Comparison of ENCODE assay signal across 9 cellular contexts in genomic region chr15:92920595-92921169, GRCh38. TPM values are rescaled to one million over a fixed set of nuclear protein-coding genes. Genes with fewer than 3 reads are reported as not detected.
DNase-seq lines count a peak whose midpoint lies in the region; ATAC-seq and TF ChIP-seq lines count a peak whose summit lies in the region.
"Had no signal": no experiment of that assay in that cellular context is flagged by ENCODE, and none has a peak within 500 bp of the region (broad histone marks: within the 10 kb centered on the region; RNA-seq: fewer than 3 reads in every experiment).

No MANE protein-coding gene starts in this region.

- no peak overlapping the region for H3K4me3 ChIP-seq in mesenchymal stem cell (ENCODE audit: insufficient read depth in 1 of 2, low read depth in 1 of 2, low read length in 2 of 2)
- no peak overlapping the region for H3K4me3 ChIP-seq in thyroid gland (replicated peaks in 1 of 3)

- peaks cover 3% of the 10 kb centered on the region for H3K9me3 Mint-ChIP-seq in activated CD4-positive, alpha-beta T cell treated with anti-CD3 and anti-CD28 coated beads, Interleukin-2, amount 10 ng/mL, durations not matched to agents 7 days and 5 days
- no peaks in the 10 kb centered on the region for H3K9me3 Mint-ChIP-seq in MCF 10A (ENCODE audit: unreplicated experiment)

- H3K14ac ChIP-seq in mesenchymal stem cell (ENCODE audit: low read length in 2 of 2) = peak overlapping the region in 1 of 2 experiments; percentile 57

- H3K27me3 ChIP-seq in mesenchymal stem cell (ENCODE audit: control insufficient read depth in 1 of 2, insufficient read depth in 1 of 2, low read length in 2 of 2) (no peaks in the 10 kb centered on the region), thyroid gland (no peaks in the 10 kb centered on the region)

- 95% methylated on average over 4 of the region's 5 CpGs for WGBS in mesenchymal stem cell
- WGBS in thyroid gland, 2 donors = 58 to 59% methylated on average over 5 of the region's 5 CpGs

- no peak overlapping the region for H3K23ac ChIP-seq in mesenchymal stem cell (ENCODE audit: low read length in 2 of 2)

- ATAC-seq in HG03025 (IDR thresholded peaks at IDR 0.05; ENCODE audit: low FRiP score, unreplicated experiment) (no peak), HG02840 (IDR thresholded peaks at IDR 0.05; ENCODE audit: low FRiP score, unreplicated experiment) (no peak), sciatic nerve (no peak)

- no peak overlapping the region for H4K91ac ChIP-seq in mesenchymal stem cell (ENCODE audit: low read length)

- H2BK12ac ChIP-seq in mesenchymal stem cell (ENCODE audit: low read length in 2 of 2) = no peak overlapping the region

- H3K18ac ChIP-seq in mesenchymal stem cell (ENCODE audit: low read depth in 1 of 2, low read length in 2 of 2) = no peak overlapping the region

- H3K4me2 ChIP-seq in mesenchymal stem cell (ENCODE audit: low read length, poor library complexity, severe bottlenecking) = no peak overlapping the region

- POLR2A ChIA-PET in activated CD4-positive, alpha-beta T cell treated with anti-CD3 and anti-CD28 coated beads, Interleukin-2, amount 10 ng/mL, durations not matched to agents 7 days and 5 days (lab: Charles Lee) = interaction anchor here (0.6 to 1.1 kb wide), 2 partner anchors 60 to 73 kb away, joined by 3 to 5 read pairs; no protein-coding TSS in a partner anchor
- POLR2A ChIA-PET in MCF 10A (lab: Yijun Ruan, JAX) = interaction anchor here (0.8 to 13.0 kb wide), 17 partner anchors 10 to 124 kb away, joined by 3 to 381 read pairs (median 6); partner anchors contain the start of gene CHD2

- H2AK5ac ChIP-seq in mesenchymal stem cell (ENCODE audit: low read length, severe bottlenecking) = peak overlapping the region; percentile 52

- no peak overlapping the region for H2BK15ac ChIP-seq in mesenchymal stem cell (ENCODE audit: low read depth, poor library complexity, severe bottlenecking)

- TF ChIP-seq POLR2A in thyroid gland (IDR thresholded peaks at IDR 0.05) = no peak

- CTCF ChIA-PET in activated CD4-positive, alpha-beta T cell treated with anti-CD3 and anti-CD28 coated beads, Interleukin-2, amount 10 ng/mL, durations not matched to agents 7 days and 5 days (lab: Charles Lee) = interaction anchor here (0.6 to 13.9 kb wide), 11 partner anchors 8 to 133 kb away, joined by 3 to 246 read pairs (median 4); no protein-coding TSS in a partner anchor
- CTCF ChIA-PET in MCF 10A (lab: Yijun Ruan, JAX) = interaction anchor here (0.5 to 4.8 kb wide), 13 partner anchors 12 to 1375 kb away, joined by 3 to 53 read pairs (median 5); no protein-coding TSS in a partner anchor

- no peak overlapping the region for H2BK5ac ChIP-seq in mesenchymal stem cell (ENCODE audit: low read depth, low read length, poor library complexity, severe bottlenecking)

- H4K8ac ChIP-seq in mesenchymal stem cell (ENCODE audit: low read length) = no peak overlapping the region

- H3K4ac ChIP-seq in mesenchymal stem cell (ENCODE audit: low read depth in 1 of 2, low read length in 2 of 2) = peak overlapping the region in 1 of 2 experiments; percentile 49

- no peak overlapping the region for H2AFZ ChIP-seq in mesenchymal stem cell (ENCODE audit: low read depth, low read length)

- no peak overlapping the region for H2BK120ac ChIP-seq in mesenchymal stem cell (ENCODE audit: low read depth, low read length)

- TF ChIP-seq CTCF in MCF 10A (IDR thresholded peaks at IDR 0.05; ENCODE audit: unreplicated experiment) (no peak), thyroid gland (IDR thresholded peaks at IDR 0.05) (no peak)

- H3K9me3 ChIP-seq in mesenchymal stem cell (ENCODE audit: control insufficient read depth, low read length) (no peaks in the 10 kb centered on the region), thyroid gland (no peaks in the 10 kb centered on the region)

- DNase-seq in activated CD4-positive, alpha-beta T cell treated with anti-CD3 and anti-CD28 coated beads, Interleukin-2, amount 10 ng/mL, durations not matched to agents 7 days and 5 days = no peak
- no peak for DNase-seq in activated CD4-positive, alpha-beta T cell treated with anti-CD3 and anti-CD28 coated beads, Interleukin-2, amount 50 U/mL, for 48 hours
- peak; percentile 22 for DNase-seq in MCF 10A (ENCODE audit: unreplicated experiment)
- DNase-seq in mesenchymal stem cell = no peak
- DNase-seq in thyroid gland = no peak
- no peak for DNase-seq in sciatic nerve (ENCODE audit: low spot score)
- DNase-seq: amygdala had no signal

- H3K27ac Mint-ChIP-seq in activated CD4-positive, alpha-beta T cell treated with anti-CD3 and anti-CD28 coated beads, Interleukin-2, amount 10 ng/mL, durations not matched to agents 7 days and 5 days = peak overlapping the region; percentile 78
- peak overlapping the region; percentile 93 for H3K27ac Mint-ChIP-seq in MCF 10A (ENCODE audit: low read depth, unreplicated experiment)

- peak overlapping the region; percentile 36 for H3K27ac ChIP-seq in mesenchymal stem cell (ENCODE audit: low read length, poor library complexity, severe bottlenecking)
- peak overlapping the region in 2 of 3 donors; percentile 44 to 98 for H3K27ac ChIP-seq in thyroid gland

- H3K4me1 Mint-ChIP-seq in activated CD4-positive, alpha-beta T cell treated with anti-CD3 and anti-CD28 coated beads, Interleukin-2, amount 10 ng/mL, durations not matched to agents 7 days and 5 days = peaks cover 78% of the 10 kb centered on the region
- peaks cover 42% of the 10 kb centered on the region for H3K4me1 Mint-ChIP-seq in MCF 10A (ENCODE audit: insufficient read depth, unreplicated experiment)

- H3K36me3 Mint-ChIP-seq in activated CD4-positive, alpha-beta T cell treated with anti-CD3 and anti-CD28 coated beads, Interleukin-2, amount 10 ng/mL, durations not matched to agents 7 days and 5 days (ENCODE audit: low read depth) = peaks cover 66% of the 10 kb centered on the region
- H3K36me3 Mint-ChIP-seq in MCF 10A (ENCODE audit: insufficient read depth, unreplicated experiment) = peaks cover 79% of the 10 kb centered on the region

- H3K79me1 ChIP-seq in mesenchymal stem cell (replicated peaks; ENCODE audit: low read length, poor library complexity, severe bottlenecking) = no peaks in the 10 kb centered on the region

- H3K4me3 Mint-ChIP-seq in activated CD4-positive, alpha-beta T cell treated with anti-CD3 and anti-CD28 coated beads, Interleukin-2, amount 10 ng/mL, durations not matched to agents 7 days and 5 days = no peak overlapping the region
- H3K4me3 Mint-ChIP-seq in MCF 10A (ENCODE audit: unreplicated experiment) = peak overlapping the region; percentile 53

- peak overlapping the region; percentile 63 for H3K9ac ChIP-seq in mesenchymal stem cell (ENCODE audit: low read length)

- intact Hi-C loops in MCF 10A (cut with micrococcal nuclease) (no loop called here), thyroid gland (cut with DNase I) (loop anchor here (5.0 kb wide), 1 partner anchor 123 kb away; no protein-coding TSS in a partner anchor), sciatic nerve (cut with DNase I) (no loop called here)

- H3K36me3 ChIP-seq in mesenchymal stem cell (ENCODE audit: control insufficient read depth in 1 of 2, insufficient read depth in 2 of 2, low read depth in 1 of 2, low read length in 2 of 2) = peaks cover 23 to 84% of the 10 kb centered on the region in 2 experiments
- H3K36me3 ChIP-seq in thyroid gland = peaks cover 3 to 10% of the 10 kb centered on the region in 2 donors

- peaks cover 19% of the 10 kb centered on the region for H3K4me1 ChIP-seq in mesenchymal stem cell (ENCODE audit: control insufficient read depth, insufficient read depth, low read depth, low read length)
- peaks cover 73 to 94% of the 10 kb centered on the region in 2 donors for H3K4me1 ChIP-seq in thyroid gland

- H3K27me3 Mint-ChIP-seq in activated CD4-positive, alpha-beta T cell treated with anti-CD3 and anti-CD28 coated beads, Interleukin-2, amount 10 ng/mL, durations not matched to agents 7 days and 5 days = no peaks in the 10 kb centered on the region
- H3K27me3 Mint-ChIP-seq in MCF 10A (ENCODE audit: insufficient read depth, unreplicated experiment) = no peaks in the 10 kb centered on the region

- BruUV-seq in MCF 10A (replicated peaks; lab: Mats Ljungman, UMichigan) = no TSS peak

RNA-seq across cellular contexts. Expression of gene CHD2, which starts 20.6 kb away (rescaled TPM):
- total RNA-seq in activated CD4-positive, alpha-beta T cell treated with anti-CD3 and anti-CD28 coated beads, Interleukin-2, amount 10 ng/mL, durations not matched to agents 7 days and 5 days = 100 to 1,000 TPM; 129 to 148 TPM
- total RNA-seq in MCF 10A (2022) (129 and 148 TPM in 2 replicates), thyroid gland (100 to 1,000 TPM; 149 to 299 (median 213) TPM), sciatic nerve (167 TPM)
- 52.6 TPM for polyA plus RNA-seq in mesenchymal stem cell (2013, experiment 1 of 2)
- 52.4 TPM for polyA plus RNA-seq in mesenchymal stem cell (2013, experiment 2 of 2)
